ENCODE assay signal across 1 cellular context in genomic region chr11:74932169-74932568, GRCh38.
TF ChIP-seq lines count a peak whose summit lies in the region.

No MANE protein-coding gene starts in this region.

TF ChIP-seq in endothelial cell of umbilical vein, 7 proteins besides CTCF, POLR2A, EP300 and RAD21:
- TF ChIP-seq JUN (IDR thresholded peaks at IDR 0.05; ENCODE audit: borderline replicate concordance, insufficient read depth, insufficient read length, low read depth) (peak; percentile 55), MAX (IDR thresholded peaks at IDR 0.05; ENCODE audit: insufficient read depth, insufficient read length) (no peak), FOS (IDR thresholded peaks at IDR 0.05; ENCODE audit: borderline replicate concordance, insufficient read depth, low read length) (peak; percentile 71), POLR2AphosphoS5 (IDR thresholded peaks at IDR 0.05; ENCODE audit: insufficient read depth, low read depth, low read length) (peak; percentile 21)
